ENCODE assay signal across 17 cellular contexts in the genomic region with DNA sequence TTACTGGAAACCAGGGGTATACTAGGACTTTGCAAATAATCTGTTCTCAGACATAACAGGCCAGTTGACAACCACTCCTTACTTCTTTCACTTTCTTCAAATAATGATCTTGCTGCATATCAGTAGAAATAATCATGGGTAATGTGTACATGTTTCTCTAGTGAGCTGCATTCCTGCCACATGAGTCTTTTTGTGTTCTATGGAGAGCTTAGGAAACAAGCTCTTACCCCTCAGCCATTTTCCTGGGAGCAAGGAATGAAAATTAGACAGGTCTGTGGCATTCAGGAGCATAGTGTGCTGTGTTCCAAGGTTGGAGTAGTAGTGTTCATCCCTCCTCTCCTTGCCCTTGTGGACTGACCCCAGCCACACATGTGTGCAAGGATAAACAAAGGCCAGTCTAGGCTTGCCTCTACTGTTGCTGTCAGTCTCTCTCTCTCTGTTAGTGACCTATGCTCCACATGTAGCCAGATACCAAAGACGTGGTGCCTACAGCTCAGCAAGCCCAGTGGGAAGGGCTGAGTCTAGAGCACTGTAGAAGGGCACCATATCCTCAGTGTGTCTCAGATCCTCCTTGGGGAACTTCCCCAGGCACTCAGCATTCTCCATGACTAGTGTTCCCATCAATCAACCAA. TPM values are rescaled to one million over a fixed set of nuclear protein-coding genes. Genes with fewer than 3 reads are reported as not detected.
A peak's percentile ranks its signal among the peaks of the same experiment; 100 is the strongest.
DNase-seq lines count a peak whose midpoint lies in the region; ATAC-seq and TF ChIP-seq lines count a peak whose summit lies in the region.
"Had no signal": no experiment of that assay in that cellular context is flagged by ENCODE, and none has a peak within 500 bp of the region (broad histone marks: within the 10 kb centered on the region; RNA-seq: fewer than 3 reads in every experiment).

No MANE protein-coding gene starts in this region.

- no peak overlapping the region for H3K27ac Mint-ChIP-seq in activated naive CD4-positive, alpha-beta T cell treated with anti-CD3 and anti-CD28 coated beads, Interleukin-2, amount 50 U/mL, for 72 hours
- H3K27ac Mint-ChIP-seq: CD4-positive, alpha-beta memory T cell; T-helper 17 cell had no signal

- peak overlapping the region; percentile 87 for H3K4ac ChIP-seq in IMR-90 (ENCODE audit: low read depth, low read length)

- H4K5ac ChIP-seq in IMR-90 (ENCODE audit: low read depth, low read length), result no peak overlapping the region

- TF ChIP-seq CTCF in IMR-90 (conservative IDR thresholded peaks at IDR 0.05; ENCODE audit: low read depth, low read length), result no peak
- TF ChIP-seq CTCF in astrocyte of the spinal cord (IDR thresholded peaks at IDR 0.05; ENCODE audit: low read depth, low read length), result no peak

- BruUV-seq in IMR-90 (replicated peaks; lab: Mats Ljungman, UMichigan), result no TSS peak

- H3K27me3 Mint-ChIP-seq in activated T-cell treated with anti-CD3 and anti-CD28 coated beads, Interleukin-2, amount 50 U/mL, for 4 hours (ENCODE audit: low read depth), result peaks cover 18% of the 10 kb centered on the region

- peak overlapping the region; percentile 22; the same call in 1 of the 3 replicates for H2BK15ac ChIP-seq in IMR-90 (ENCODE audit: low read depth, low read length)

- H3K4me1 Mint-ChIP-seq in activated T-cell treated with anti-CD3 and anti-CD28 coated beads, Interleukin-2, amount 50 U/mL, for 4 hours (ENCODE audit: low read depth), result no peaks in the 10 kb centered on the region
- H3K4me1 Mint-ChIP-seq: CD4-positive, alpha-beta memory T cell; T-helper 17 cell had no signal

- H2AK9ac ChIP-seq in IMR-90 (replicated peaks; ENCODE audit: low read depth, low read length, poor library complexity), result peak overlapping the region; percentile 31

- CTCF ChIA-PET in IMR-90 (lab: Yijun Ruan, JAX), result interaction anchor here (0.6 to 1.4 kb wide), 5 partner anchors 12 to 756 kb away, joined by 3 to 5 read pairs (median 3); no protein-coding TSS in a partner anchor

- no peaks in the 10 kb centered on the region for H3K9me3 ChIP-seq in IMR-90 (ENCODE audit: control insufficient read depth, insufficient read depth, low read length)

- ATAC-seq in IMR-90 (ENCODE audit: low read depth), result peak; percentile 82
- no peak for ATAC-seq in activated T-cell treated with anti-CD3 and anti-CD28 coated beads, Interleukin-2, amount 50 U/mL, for 4 hours
- ATAC-seq in activated naive CD4-positive, alpha-beta T cell treated with anti-CD3 and anti-CD28 coated beads, Interleukin-2, amount 50 U/mL, for 72 hours, result no peak
- ATAC-seq: activated CD4-positive, CD25-positive, alpha-beta regulatory T cell treated with anti-CD3 and anti-CD28 coated beads, Interleukin-2, amount 50 U/mL, for 24 hours; Right ventricle myocardium inferior; T-helper 17 cell had no signal

- H2BK5ac ChIP-seq in IMR-90 (ENCODE audit: low read depth, low read length, poor library complexity, severe bottlenecking), result peak overlapping the region; percentile 46

- H3K36me3 Mint-ChIP-seq in activated T-cell treated with anti-CD3 and anti-CD28 coated beads, Interleukin-2, amount 50 U/mL, for 4 hours (ENCODE audit: insufficient read depth), result no peaks in the 10 kb centered on the region
- H3K36me3 Mint-ChIP-seq in activated naive CD4-positive, alpha-beta T cell treated with anti-CD3 and anti-CD28 coated beads, Interleukin-2, amount 50 U/mL, for 72 hours, result no peaks in the 10 kb centered on the region
- H3K36me3 Mint-ChIP-seq: CD4-positive, alpha-beta memory T cell had no signal

- no CpG with 5 or more reads among the region's 1 CpG for WGBS in IMR-90 (ENCODE audit: extremely low coverage in 2 of 2, insufficient read length in 1 of 2), 2 experiments

- peak overlapping the region; percentile 97 for H2BK20ac ChIP-seq in IMR-90 (ENCODE audit: low read depth, low read length)

- H2BK120ac ChIP-seq in IMR-90 (ENCODE audit: low read depth, low read length), result peak overlapping the region; percentile 97

- peak overlapping the region; percentile 47 for H4K91ac ChIP-seq in IMR-90 (ENCODE audit: insufficient read depth, low read depth, low read length)

- H3K36me3 ChIP-seq in ACC112 (ENCODE audit: insufficient read depth, low read length) (no peaks in the 10 kb centered on the region), IMR-90 (ENCODE audit: control insufficient read depth, insufficient read depth, low read length) (no peaks in the 10 kb centered on the region)

- H3K27me3 ChIP-seq in ACC112 (ENCODE audit: insufficient read depth, low read length), result no peaks in the 10 kb centered on the region
- H3K27me3 ChIP-seq in IMR-90 (ENCODE audit: control insufficient read depth, insufficient read depth, low read length), result peaks cover 5% of the 10 kb centered on the region; the same call in 1 of the 2 replicates

- H3K9me1 ChIP-seq in IMR-90 (ENCODE audit: insufficient read depth, low read length), result peaks cover 15% of the 10 kb centered on the region

- no peaks in the 10 kb centered on the region for H4K20me1 ChIP-seq in IMR-90 (ENCODE audit: insufficient read depth, low read length)

- H4K8ac ChIP-seq in IMR-90 (ENCODE audit: low read depth in 2 of 2, low read length in 2 of 2), result peak overlapping the region in 1 of 2 experiments; percentile 90; a peak in 2 of 4 replicates

- no peak for TF ChIP-seq POLR2A in IMR-90 (IDR thresholded peaks at IDR 0.05; ENCODE audit: low read depth, low read length)

- peak overlapping the region; percentile 77; the same call in 1 of the 2 replicates for H3K56ac ChIP-seq in IMR-90 (ENCODE audit: extremely low read depth, insufficient read depth, low read length)

- peak overlapping the region; percentile 74 for H3K23ac ChIP-seq in IMR-90 (ENCODE audit: low read depth, low read length)

- no peak for TF ChIP-seq RAD21 in IMR-90 (IDR thresholded peaks at IDR 0.05; ENCODE audit: low read length)

- H3K14ac ChIP-seq in IMR-90 (replicated peaks; ENCODE audit: low read depth, low read length), result peak overlapping the region; percentile 64

- peak; percentile 76 for DNase-seq in IMR-90
- DNase-seq in astrocyte of the spinal cord (ENCODE audit: low read depth, low spot score), result peak; percentile 43
- peak; percentile 23 for DNase-seq in hepatic stellate cell (ENCODE audit: low spot score)
- DNase-seq in NCI-H526 (lab: John Stamatoyannopoulos, UW), result no peak
- DNase-seq in DMS 273 (lab: John Stamatoyannopoulos, UW; ENCODE audit: unreplicated experiment), result no peak
- DNase-seq in activated T-cell treated with anti-CD3 and anti-CD28 coated beads, Interleukin-2, amount 50 U/mL, for 4 hours, result no peak
- no peak for DNase-seq in activated naive CD4-positive, alpha-beta T cell treated with anti-CD3 and anti-CD28 coated beads, Interleukin-2, amount 50 U/mL, for 72 hours (ENCODE audit: low spot score in 2 of 2)
- DNase-seq: CD4-positive, alpha-beta memory T cell; NCI-H1417 treated with DMSO at 0.1 percent for 48 hours; T-helper 17 cell had no signal

- in situ Hi-C loops in IMR-90 (cut with MboI; ENCODE audit: low sequenced_read_pairs) (no loop called here), astrocyte of the spinal cord (cut with HindIII; ENCODE audit: low sequenced_read_pairs) (no loop called here)

- H3K79me2 ChIP-seq in ACC112 (ENCODE audit: control insufficient read depth, insufficient read depth, low read length, unreplicated experiment), result no peaks in the 10 kb centered on the region
- H3K79me2 ChIP-seq: parathyroid adenoma had no signal

- H2AFZ ChIP-seq in ACC112 (ENCODE audit: low read length, unreplicated experiment), result peak overlapping the region; percentile 46
- peak overlapping the region; percentile 87 for H2AFZ ChIP-seq in IMR-90 (replicated peaks; ENCODE audit: low read length, poor library complexity)
- H2AFZ ChIP-seq: parathyroid adenoma had no signal

- H2AK5ac ChIP-seq in IMR-90 (ENCODE audit: low read depth, low read length), result peak overlapping the region; percentile 72; the same call in 1 of the 2 replicates

- POLR2A ChIA-PET in IMR-90 (lab: Charles Lee; ENCODE audit: unreplicated experiment), result no interaction called here

- peaks cover 23% of the 10 kb centered on the region for H3K4me1 ChIP-seq in ACC112 (ENCODE audit: control insufficient read depth, insufficient read depth, low read length, unreplicated experiment)
- peaks cover 9% of the 10 kb centered on the region for H3K4me1 ChIP-seq in IMR-90 (ENCODE audit: control insufficient read depth, insufficient read depth, low read length)
- H3K4me1 ChIP-seq: parathyroid adenoma had no signal

- intact Hi-C loops in IMR-90 (cut with micrococcal nuclease), result no loop called here

- no peaks in the 10 kb centered on the region for H3K79me1 ChIP-seq in IMR-90 (ENCODE audit: low read depth in 1 of 2, low read length in 2 of 2)

- peak overlapping the region; percentile 69; the same call in 1 of the 2 replicates for H3K18ac ChIP-seq in IMR-90 (ENCODE audit: low read depth, low read length)

- H3K27ac ChIP-seq in ACC112 (ENCODE audit: low read depth, low read length), result peak overlapping the region; percentile 25
- H3K27ac ChIP-seq in IMR-90 (ENCODE audit: insufficient read depth, low read length), result peak overlapping the region; percentile 46
- H3K27ac ChIP-seq: parathyroid adenoma, skin epidermis had no signal

- no peak overlapping the region for H3K4me3 ChIP-seq in ACC112 (ENCODE audit: low read depth, low read length)
- no peak overlapping the region for H3K4me3 ChIP-seq in IMR-90 (ENCODE audit: insufficient read depth, low read depth, low read length)
- H3K4me3 ChIP-seq in astrocyte of the spinal cord (ENCODE audit: low read depth, low read length), result no peak overlapping the region
- H3K4me3 ChIP-seq: skin epidermis had no signal

- peak overlapping the region; percentile 64; the same call in 1 of the 2 replicates for H3K4me2 ChIP-seq in IMR-90 (ENCODE audit: low read depth, low read length)

- H3K4me3 Mint-ChIP-seq in activated T-cell treated with anti-CD3 and anti-CD28 coated beads, Interleukin-2, amount 50 U/mL, for 4 hours, result no peak overlapping the region
- H3K4me3 Mint-ChIP-seq: CD4-positive, alpha-beta memory T cell; T-helper 17 cell had no signal

- H3K9ac ChIP-seq in IMR-90 (ENCODE audit: low read depth, low read length), result no peak overlapping the region
- H3K9ac ChIP-seq: parathyroid adenoma had no signal

- H3K9me3 Mint-ChIP-seq in activated T-cell treated with anti-CD3 and anti-CD28 coated beads, Interleukin-2, amount 50 U/mL, for 4 hours, result no peaks in the 10 kb centered on the region
- no peaks in the 10 kb centered on the region for H3K9me3 Mint-ChIP-seq in activated naive CD4-positive, alpha-beta T cell treated with anti-CD3 and anti-CD28 coated beads, Interleukin-2, amount 50 U/mL, for 72 hours
- H3K9me3 Mint-ChIP-seq: CD4-positive, alpha-beta memory T cell had no signal

- dilution Hi-C loops in IMR-90 (cut with HindIII; ENCODE audit: low sequenced_read_pairs, unreplicated experiment), result no loop called here

TF ChIP-seq in IMR-90, 13 proteins besides CTCF, POLR2A, EP300 and RAD21 (continues in another document):
- no peak for TF ChIP-seq MAZ (IDR thresholded peaks at IDR 0.05; ENCODE audit: borderline replicate concordance, low read depth, low read length)
- TF ChIP-seq MAFK (IDR thresholded peaks at IDR 0.05; ENCODE audit: low read depth, low read length), result no peak

RNA-seq across cellular contexts. Expression of a gene that starts 11.5 kb away (rescaled TPM):
- total RNA-seq in IMR-90 (2012; rRNA removed), result not detected in 2 replicates
- not detected in 2 replicates for polyA plus RNA-seq in IMR-90 (2012; rRNA removed)
- polyA plus RNA-seq in IMR-90 (2012; cell fraction: cytosol; rRNA removed), result not detected in 2 replicates
- not detected in 2 replicates for polyA plus RNA-seq in IMR-90 (2012; cell fraction: nucleus; rRNA removed; ENCODE audit: low replicate concordance)
- total RNA-seq in activated T-cell treated with anti-CD3 and anti-CD28 coated beads, Interleukin-2, amount 50 U/mL, for 4 hours, result not detected
- total RNA-seq in activated naive CD4-positive, alpha-beta T cell treated with anti-CD3 and anti-CD28 coated beads, Interleukin-2, amount 50 U/mL, for 72 hours, result not detected
- total RNA-seq: A172; CD4-positive, alpha-beta memory T cell; liver; Right ventricle myocardium inferior; T-helper 17 cell had no signal
- polyA plus RNA-seq: CD4-positive, alpha-beta memory T cell; liver had no signal

Comparison
In these comparisons a context has a peak if more than half of its experiments do, and no peak if none do; other contexts are left out.
1. DNase-seq: peak in IMR-90 (single experiment), astrocyte of the spinal cord (single experiment) and hepatic stellate cell (single experiment); none in NCI-H526 (0 of 2), DMS 273 (single experiment), activated T-cell treated with anti-CD3 and anti-CD28 coated beads, Interleukin-2, amount 50 U/mL, for 4 hours (single experiment) and activated naive CD4-positive, alpha-beta T cell treated with anti-CD3 and anti-CD28 coated beads, Interleukin-2, amount 50 U/mL, for 72 hours (0 of 2).